ENCODE assay signal across 14 cellular contexts in the genomic region with DNA sequence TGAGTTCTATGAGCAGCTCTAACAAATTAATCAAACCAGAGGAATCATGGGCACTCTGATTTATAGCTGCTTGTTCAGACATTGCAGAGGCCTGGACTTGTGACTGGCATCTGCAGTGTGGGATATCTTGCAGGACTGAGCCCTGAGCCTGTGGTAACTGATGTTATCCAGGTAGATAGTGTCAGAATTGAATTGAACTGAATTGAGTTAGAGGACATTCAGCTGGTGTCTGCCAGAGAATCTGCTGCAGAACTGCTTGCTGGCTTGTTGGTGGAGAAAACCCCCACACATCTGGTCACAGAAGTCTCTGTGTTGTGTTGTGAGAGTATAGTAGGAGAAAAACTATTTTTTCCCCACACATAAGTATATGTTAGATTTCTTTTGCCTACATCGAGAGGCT. TPM values are rescaled to one million over a fixed set of nuclear protein-coding genes. Genes with fewer than 3 reads are reported as not detected.
DNase-seq lines count a peak whose midpoint lies in the region; ATAC-seq and TF ChIP-seq lines count a peak whose summit lies in the region.
"Had no signal": no experiment of that assay in that cellular context is flagged by ENCODE, and none has a peak within 500 bp of the region (broad histone marks: within the 10 kb centered on the region; RNA-seq: fewer than 3 reads in every experiment).

No MANE protein-coding gene starts in this region.

- H3K4me3 Mint-ChIP-seq in stimulated activated effector memory CD8-positive, alpha-beta T cell treated with anti-CD3 and anti-CD28 coated beads, Interleukin-12 subunit alpha, Interleukin-12 subunit beta, amount 100 ng/mL, for 72 hours: no peak overlapping the region
- H3K4me3 Mint-ChIP-seq: CD4-positive, CD25-positive, alpha-beta regulatory T cell; IgD-negative memory B cell had no signal

- no peaks in the 10 kb centered on the region for H3K36me3 Mint-ChIP-seq in stimulated activated effector memory CD8-positive, alpha-beta T cell treated with anti-CD3 and anti-CD28 coated beads, Interleukin-12 subunit alpha, Interleukin-12 subunit beta, amount 100 ng/mL, for 72 hours
- H3K36me3 Mint-ChIP-seq: CD4-positive, CD25-positive, alpha-beta regulatory T cell; IgD-negative memory B cell had no signal

- no peak for TF ChIP-seq CTCF in lower leg skin (IDR thresholded peaks at IDR 0.05)

- 73 to 82% methylated on average over 1 of the region's 1 CpG for WGBS in lower leg skin, 2 donors

- no peaks in the 10 kb centered on the region for H3K9me3 Mint-ChIP-seq in stimulated activated effector memory CD8-positive, alpha-beta T cell treated with anti-CD3 and anti-CD28 coated beads, Interleukin-12 subunit alpha, Interleukin-12 subunit beta, amount 100 ng/mL, for 72 hours
- H3K9me3 Mint-ChIP-seq: CD4-positive, CD25-positive, alpha-beta regulatory T cell had no signal

- intact Hi-C loops in lower leg skin (cut with DNase I; ENCODE audit: low total_unique reads): no loop called here

- peaks cover under 1% of the 10 kb centered on the region for H3K4me1 Mint-ChIP-seq in stimulated activated effector memory CD8-positive, alpha-beta T cell treated with anti-CD3 and anti-CD28 coated beads, Interleukin-12 subunit alpha, Interleukin-12 subunit beta, amount 100 ng/mL, for 72 hours
- H3K4me1 Mint-ChIP-seq: IgD-negative memory B cell had no signal

- no peak for TF ChIP-seq POLR2A in lower leg skin (IDR thresholded peaks at IDR 0.05)

- DNase-seq in Ammon's horn (ENCODE audit: low spot score) (peak; percentile 26), left kidney (ENCODE audit: low read depth, low spot score) (peak; percentile 16), NCI-H1417 (lab: John Stamatoyannopoulos, UW) (no peak), lower leg skin (ENCODE audit: low spot score in 2 of 2) (no peak)
- no peak for DNase-seq in stimulated activated effector memory CD8-positive, alpha-beta T cell treated with anti-CD3 and anti-CD28 coated beads, Interleukin-12 subunit alpha, Interleukin-12 subunit beta, amount 100 ng/mL, for 72 hours (ENCODE audit: low spot score in 2 of 2)
- no peak for DNase-seq in activated CD8-positive, alpha-beta memory T cell treated with anti-CD3 and anti-CD28 coated beads, Interleukin-2, amount 50 U/mL, for 4 hours
- DNase-seq: Calu3; CD4-positive, CD25-positive, alpha-beta regulatory T cell; DMS 273 treated with DMSO at 0.1 percent for 48 hours; GOT3 had no signal

- H3K27ac Mint-ChIP-seq in stimulated activated effector memory CD8-positive, alpha-beta T cell treated with anti-CD3 and anti-CD28 coated beads, Interleukin-12 subunit alpha, Interleukin-12 subunit beta, amount 100 ng/mL, for 72 hours: peak overlapping the region; percentile 50

- ATAC-seq in SK-N-SH treated with all-trans-retinoic acid at 6 μM for 48 hours: peak; percentile 59; the same call in 1 of the 3 replicates
- no peak for ATAC-seq in stimulated activated effector memory CD8-positive, alpha-beta T cell treated with anti-CD3 and anti-CD28 coated beads, Interleukin-12 subunit alpha, Interleukin-12 subunit beta, amount 100 ng/mL, for 72 hours

- H3K4me3 ChIP-seq in lower leg skin (ENCODE audit: low read depth, poor library complexity, severe bottlenecking): no peak overlapping the region
- H3K4me3 ChIP-seq: BLaER1 treated with 17β-estradiol and CSF1 and Interleukin-3, amounts not matched to agents 10 nM and 100 nM; HAP-1 had no signal

TF ChIP-seq in SK-N-SH treated with all-trans-retinoic acid at 6 μM for 48 hours, 23 proteins besides CTCF, POLR2A, EP300 and RAD21:
- TF ChIP-seq PPARA (CRISPR knock-in tag; IDR thresholded peaks at IDR 0.05; ENCODE audit: borderline replicate concordance) (no peak), ZC3H10 (CRISPR knock-in tag; IDR thresholded peaks at IDR 0.05) (no peak), OSR1 (CRISPR knock-in tag; IDR thresholded peaks at IDR 0.05) (no peak), ZNF70 (CRISPR knock-in tag; IDR thresholded peaks at IDR 0.05) (no peak), TCF4 (CRISPR knock-in tag; IDR thresholded peaks at IDR 0.05; ENCODE audit: borderline replicate concordance) (peak; percentile 98), ZFP3 (CRISPR knock-in tag; IDR thresholded peaks at IDR 0.05) (no peak), ZFP30 (CRISPR knock-in tag; IDR thresholded peaks at IDR 0.05) (no peak), RARB (CRISPR knock-in tag; IDR thresholded peaks at IDR 0.05) (no peak), BACH2 (CRISPR knock-in tag; IDR thresholded peaks at IDR 0.05; ENCODE audit: borderline replicate concordance) (no peak), CSDC2 (CRISPR knock-in tag; IDR thresholded peaks at IDR 0.05) (no peak), SNAI2 (CRISPR knock-in tag; IDR thresholded peaks at IDR 0.05) (no peak), ISL1 (CRISPR knock-in tag; IDR thresholded peaks at IDR 0.05) (no peak), ZNF8 (CRISPR knock-in tag; IDR thresholded peaks at IDR 0.05) (no peak), GLIS3 (CRISPR knock-in tag; IDR thresholded peaks at IDR 0.05) (no peak)
- TF ChIP-seq, protein P1, sequence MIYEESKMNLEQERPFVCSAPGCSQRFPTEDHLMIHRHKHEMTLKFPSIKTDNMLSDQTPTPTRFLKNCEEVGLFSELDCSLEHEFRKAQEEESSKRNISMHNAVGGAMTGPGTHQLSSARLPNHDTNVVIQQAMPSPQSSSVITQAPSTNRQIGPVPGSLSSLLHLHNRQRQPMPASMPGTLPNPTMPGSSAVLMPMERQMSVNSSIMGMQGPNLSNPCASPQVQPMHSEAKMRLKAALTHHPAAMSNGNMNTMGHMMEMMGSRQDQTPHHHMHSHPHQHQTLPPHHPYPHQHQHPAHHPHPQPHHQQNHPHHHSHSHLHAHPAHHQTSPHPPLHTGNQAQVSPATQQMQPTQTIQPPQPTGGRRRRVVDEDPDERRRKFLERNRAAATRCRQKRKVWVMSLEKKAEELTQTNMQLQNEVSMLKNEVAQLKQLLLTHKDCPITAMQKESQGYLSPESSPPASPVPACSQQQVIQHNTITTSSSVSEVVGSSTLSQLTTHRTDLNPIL (CRISPR knock-in tag; IDR thresholded peaks at IDR 0.05; ENCODE audit: low read depth): no peak
- TF ChIP-seq, protein P2, sequence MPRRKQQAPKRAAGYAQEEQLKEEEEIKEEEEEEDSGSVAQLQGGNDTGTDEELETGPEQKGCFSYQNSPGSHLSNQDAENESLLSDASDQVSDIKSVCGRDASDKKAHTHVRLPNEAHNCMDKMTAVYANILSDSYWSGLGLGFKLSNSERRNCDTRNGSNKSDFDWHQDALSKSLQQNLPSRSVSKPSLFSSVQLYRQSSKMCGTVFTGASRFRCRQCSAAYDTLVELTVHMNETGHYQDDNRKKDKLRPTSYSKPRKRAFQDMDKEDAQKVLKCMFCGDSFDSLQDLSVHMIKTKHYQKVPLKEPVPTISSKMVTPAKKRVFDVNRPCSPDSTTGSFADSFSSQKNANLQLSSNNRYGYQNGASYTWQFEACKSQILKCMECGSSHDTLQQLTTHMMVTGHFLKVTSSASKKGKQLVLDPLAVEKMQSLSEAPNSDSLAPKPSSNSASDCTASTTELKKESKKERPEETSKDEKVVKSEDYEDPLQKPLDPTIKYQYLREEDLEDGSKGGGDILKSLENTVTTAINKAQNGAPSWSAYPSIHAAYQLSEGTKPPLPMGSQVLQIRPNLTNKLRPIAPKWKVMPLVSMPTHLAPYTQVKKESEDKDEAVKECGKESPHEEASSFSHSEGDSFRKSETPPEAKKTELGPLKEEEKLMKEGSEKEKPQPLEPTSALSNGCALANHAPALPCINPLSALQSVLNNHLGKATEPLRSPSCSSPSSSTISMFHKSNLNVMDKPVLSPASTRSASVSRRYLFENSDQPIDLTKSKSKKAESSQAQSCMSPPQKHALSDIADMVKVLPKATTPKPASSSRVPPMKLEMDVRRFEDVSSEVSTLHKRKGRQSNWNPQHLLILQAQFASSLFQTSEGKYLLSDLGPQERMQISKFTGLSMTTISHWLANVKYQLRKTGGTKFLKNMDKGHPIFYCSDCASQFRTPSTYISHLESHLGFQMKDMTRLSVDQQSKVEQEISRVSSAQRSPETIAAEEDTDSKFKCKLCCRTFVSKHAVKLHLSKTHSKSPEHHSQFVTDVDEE (CRISPR knock-in tag; IDR thresholded peaks at IDR 0.05): peak; percentile 96
- TF ChIP-seq, protein P3, sequence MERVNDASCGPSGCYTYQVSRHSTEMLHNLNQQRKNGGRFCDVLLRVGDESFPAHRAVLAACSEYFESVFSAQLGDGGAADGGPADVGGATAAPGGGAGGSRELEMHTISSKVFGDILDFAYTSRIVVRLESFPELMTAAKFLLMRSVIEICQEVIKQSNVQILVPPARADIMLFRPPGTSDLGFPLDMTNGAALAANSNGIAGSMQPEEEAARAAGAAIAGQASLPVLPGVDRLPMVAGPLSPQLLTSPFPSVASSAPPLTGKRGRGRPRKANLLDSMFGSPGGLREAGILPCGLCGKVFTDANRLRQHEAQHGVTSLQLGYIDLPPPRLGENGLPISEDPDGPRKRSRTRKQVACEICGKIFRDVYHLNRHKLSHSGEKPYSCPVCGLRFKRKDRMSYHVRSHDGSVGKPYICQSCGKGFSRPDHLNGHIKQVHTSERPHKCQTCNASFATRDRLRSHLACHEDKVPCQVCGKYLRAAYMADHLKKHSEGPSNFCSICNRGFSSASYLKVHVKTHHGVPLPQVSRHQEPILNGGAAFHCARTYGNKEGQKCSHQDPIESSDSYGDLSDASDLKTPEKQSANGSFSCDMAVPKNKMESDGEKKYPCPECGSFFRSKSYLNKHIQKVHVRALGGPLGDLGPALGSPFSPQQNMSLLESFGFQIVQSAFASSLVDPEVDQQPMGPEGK (CRISPR knock-in tag; IDR thresholded peaks at IDR 0.05; ENCODE audit: borderline replicate concordance): no peak
TF ChIP-seq in SK-N-SH treated with all-trans-retinoic acid at 6 μM for 48 hours: peak in this region for 2.

RNA-seq across cellular contexts. Expression of a gene that starts 42.2 kb away (rescaled TPM):
- 10 to 100 TPM; 16.1 to 18.7 (median 17.4) TPM for total RNA-seq in lower leg skin

Comparison
In these comparisons a context has a peak if more than half of its experiments do, and no peak if none do; other contexts are left out.
1. DNase-seq: peak in Ammon's horn (single experiment) and left kidney (single experiment); none in stimulated activated effector memory CD8-positive, alpha-beta T cell treated with anti-CD3 and anti-CD28 coated beads, Interleukin-12 subunit alpha, Interleukin-12 subunit beta, amount 100 ng/mL, for 72 hours (0 of 2), NCI-H1417 (0 of 3), lower leg skin (0 of 2) and activated CD8-positive, alpha-beta memory T cell treated with anti-CD3 and anti-CD28 coated beads, Interleukin-2, amount 50 U/mL, for 4 hours (single experiment).